8 cellular contexts compared by ENCODE assay signal in genomic region chr5:141521244-141521781, GRCh38. TPM values are rescaled to one million over a fixed set of nuclear protein-coding genes. Genes with fewer than 3 reads are reported as not detected.
DNase-seq lines count a peak whose midpoint lies in the region; ATAC-seq and TF ChIP-seq lines count a peak whose summit lies in the region.

No MANE protein-coding gene starts in this region.

- intact Hi-C loops in tibial artery (cut with DNase I; ENCODE audit: low total_unique reads), result no loop called here

- H3K4me3 Mint-ChIP-seq in activated CD4-positive, alpha-beta T cell treated with anti-CD3 and anti-CD28 coated beads, Interleukin-2, amount 10 ng/mL, durations not matched to agents 7 days and 5 days, result no peak overlapping the region

- no peak overlapping the region for H3K27ac Mint-ChIP-seq in activated CD4-positive, alpha-beta T cell treated with anti-CD3 and anti-CD28 coated beads, Interleukin-2, amount 10 ng/mL, durations not matched to agents 7 days and 5 days

- peak overlapping the region; percentile 53 to 70 for H3K27ac ChIP-seq in tibial artery

- CTCF ChIA-PET in activated CD4-positive, alpha-beta T cell treated with anti-CD3 and anti-CD28 coated beads, Interleukin-2, amount 10 ng/mL, durations not matched to agents 7 days and 5 days (lab: Charles Lee), result interaction anchor here (0.7 to 4.5 kb wide), 10 partner anchors 8 to 193 kb away, joined by 3 to 28 read pairs (median 6); partner anchors contain the start of genes PCDHGA1, PCDHGA10 and PCDHGB7

- no peaks in the 10 kb centered on the region for H3K9me3 Mint-ChIP-seq in activated CD4-positive, alpha-beta T cell treated with anti-CD3 and anti-CD28 coated beads, Interleukin-2, amount 10 ng/mL, durations not matched to agents 7 days and 5 days

- ATAC-seq in HG02763 (IDR thresholded peaks at IDR 0.05; ENCODE audit: unreplicated experiment), result no peak

- peaks cover 22% of the 10 kb centered on the region for H3K4me1 Mint-ChIP-seq in activated CD4-positive, alpha-beta T cell treated with anti-CD3 and anti-CD28 coated beads, Interleukin-2, amount 10 ng/mL, durations not matched to agents 7 days and 5 days

- no peaks in the 10 kb centered on the region for H3K27me3 ChIP-seq in tibial artery

- TF ChIP-seq CTCF in choroid plexus epithelial cell (conservative IDR thresholded peaks at IDR 0.05; ENCODE audit: low read depth, low read length) (no peak), tibial artery (IDR thresholded peaks at IDR 0.05) (no peak)

- H3K36me3 ChIP-seq in tibial artery, result peaks cover 13 to 26% (median 23%) of the 10 kb centered on the region in 3 donors

- H3K4me1 ChIP-seq in tibial artery, result peaks cover 0 to 43% (median 12%) of the 10 kb centered on the region in 4 donors

- POLR2A ChIA-PET in activated CD4-positive, alpha-beta T cell treated with anti-CD3 and anti-CD28 coated beads, Interleukin-2, amount 10 ng/mL, durations not matched to agents 7 days and 5 days (lab: Charles Lee), result no interaction called here

- no peaks in the 10 kb centered on the region for H3K27me3 Mint-ChIP-seq in activated CD4-positive, alpha-beta T cell treated with anti-CD3 and anti-CD28 coated beads, Interleukin-2, amount 10 ng/mL, durations not matched to agents 7 days and 5 days

- no peaks in the 10 kb centered on the region for H3K9me3 ChIP-seq in tibial artery

- DNase-seq in GM04504 (ENCODE audit: low read depth), result peak; percentile 98
- DNase-seq in NOMO-1 treated with dmso at 0.1 percent for 144 hours (lab: John Stamatoyannopoulos, UW; ENCODE audit: unreplicated experiment), result peak; percentile 43
- DNase-seq in choroid plexus epithelial cell (ENCODE audit: low read depth), result peak; percentile 98
- peak; percentile 95 to 99 for DNase-seq in lung microvascular endothelial cell (ENCODE audit: low read depth in 2 of 2)
- DNase-seq in tibial artery, result peak in 1 of 2 donors; percentile 61
- DNase-seq in D341Med (ENCODE audit: low spot score), result no peak
- DNase-seq in activated CD4-positive, alpha-beta T cell treated with anti-CD3 and anti-CD28 coated beads, Interleukin-2, amount 10 ng/mL, durations not matched to agents 7 days and 5 days, result no peak

- H3K36me3 Mint-ChIP-seq in activated CD4-positive, alpha-beta T cell treated with anti-CD3 and anti-CD28 coated beads, Interleukin-2, amount 10 ng/mL, durations not matched to agents 7 days and 5 days (ENCODE audit: low read depth), result peaks cover 90% of the 10 kb centered on the region

- H3K4me3 ChIP-seq in choroid plexus epithelial cell (ENCODE audit: low read depth, low read length), result no peak overlapping the region
- no peak overlapping the region for H3K4me3 ChIP-seq in tibial artery

RNA-seq across cellular contexts. Expression of gene PCDHGC5, which starts 32.4 kb away (rescaled TPM):
- total RNA-seq in lung microvascular endothelial cell, result under 0.01 and 0.40 TPM in 2 replicates
- total RNA-seq in activated CD4-positive, alpha-beta T cell treated with anti-CD3 and anti-CD28 coated beads, Interleukin-2, amount 10 ng/mL, durations not matched to agents 7 days and 5 days, result not detected

RNA-seq across cellular contexts. Expression of gene PCDHGC4, which starts 36.5 kb away (rescaled TPM):
- total RNA-seq in lung microvascular endothelial cell, result 0.65 and 0.79 TPM in 2 replicates
- not detected for total RNA-seq in activated CD4-positive, alpha-beta T cell treated with anti-CD3 and anti-CD28 coated beads, Interleukin-2, amount 10 ng/mL, durations not matched to agents 7 days and 5 days

RNA-seq across cellular contexts. Expression of gene PCDHGC3, which starts 45.5 kb away (rescaled TPM):
- total RNA-seq in lung microvascular endothelial cell, result 10.2 and 10.9 TPM in 2 replicates
- total RNA-seq in activated CD4-positive, alpha-beta T cell treated with anti-CD3 and anti-CD28 coated beads, Interleukin-2, amount 10 ng/mL, durations not matched to agents 7 days and 5 days, result not detected

Comparison
In these comparisons a context has a peak if more than half of its experiments do, and no peak if none do; other contexts are left out.
1. DNase-seq: peak in GM04504 (single experiment), NOMO-1 treated with dmso at 0.1 percent for 144 hours (single experiment), choroid plexus epithelial cell (single experiment) and lung microvascular endothelial cell (2 of 2); none in D341Med (single experiment) and activated CD4-positive, alpha-beta T cell treated with anti-CD3 and anti-CD28 coated beads, Interleukin-2, amount 10 ng/mL, durations not matched to agents 7 days and 5 days (single experiment).
2. RNA of gene PCDHGC3, which starts 45.5 kb away (total RNA-seq): 10.2 to 10.9 TPM in lung microvascular endothelial cell; not detected in activated CD4-positive, alpha-beta T cell treated with anti-CD3 and anti-CD28 coated beads, Interleukin-2, amount 10 ng/mL, durations not matched to agents 7 days and 5 days; every median in the first group is over 10 times any median in the second.